In the genomic region with DNA sequence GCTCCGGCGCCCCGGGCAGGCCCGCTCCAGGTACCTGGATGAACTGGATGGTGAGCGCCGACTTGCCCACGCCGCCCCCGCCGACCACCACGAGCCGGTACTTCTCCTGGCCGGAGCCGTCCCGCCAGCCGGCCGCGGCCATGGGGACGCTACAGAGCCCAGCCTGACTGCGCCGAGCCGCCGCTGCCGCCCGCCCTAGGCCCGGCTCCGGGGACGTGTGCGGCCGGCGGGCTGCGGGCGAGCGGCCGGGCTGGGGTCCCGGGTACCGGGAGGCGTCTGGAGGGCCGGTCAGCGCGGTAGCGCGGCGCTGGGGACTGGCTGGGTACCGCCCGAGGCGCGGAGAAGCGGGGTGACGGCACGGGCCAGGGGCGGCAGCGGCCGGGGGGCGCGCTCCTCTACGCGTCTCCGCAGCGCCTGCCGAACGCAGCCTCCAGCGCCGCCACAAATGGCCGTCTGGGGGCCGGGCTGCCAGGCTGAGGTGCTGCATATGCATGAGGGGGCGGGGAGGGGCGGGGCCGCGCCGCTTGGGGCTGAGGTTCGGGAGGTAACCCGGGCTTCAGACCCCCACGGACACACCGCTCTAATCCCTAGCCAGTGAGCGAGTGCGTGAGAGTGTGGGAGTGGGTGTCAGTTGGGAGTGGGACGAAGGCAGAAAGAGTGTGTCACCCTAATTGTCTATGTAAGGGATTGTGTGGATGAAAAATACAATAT, we compare ENCODE assay signal across 8 cellular contexts. TPM values are rescaled to one million over a fixed set of nuclear protein-coding genes. Genes with fewer than 3 reads are reported as not detected.
A peak's percentile ranks its signal among the peaks of the same experiment; 100 is the strongest.
DNase-seq lines count a peak whose midpoint lies in the region; ATAC-seq, FAIRE-seq and TF ChIP-seq lines count a peak whose summit lies in the region.

Gene RRAS2, minus strand, starts transcription at position 455 of the 711 bp plus-strand sequence. Its CDS starts 313 bp downstream, at position 142.

- ATAC-seq in A549 (peak; percentile 88 to 90), GM18511 (IDR thresholded peaks at IDR 0.05; ENCODE audit: unreplicated experiment) (peak; percentile 92), HG02981 (IDR thresholded peaks at IDR 0.05; ENCODE audit: unreplicated experiment) (peak; percentile 89)
- ATAC-seq in effector memory CD8-positive, alpha-beta T cell (replicated peaks) = peak; percentile 88

- DNase-seq in A549 (ENCODE audit: low read depth in 1 of 2, low spot score in 1 of 2) (peak; percentile 70 to 78), NCI-H526 (lab: John Stamatoyannopoulos, UW) (peak; percentile 38 to 91), mesenteric fat pad (ENCODE audit: low spot score) (peak; percentile 91)
- peak; percentile 90 for DNase-seq in activated CD8-positive, alpha-beta memory T cell treated with anti-CD3 and anti-CD28 coated beads for 24 hours
- peak; percentile 67 to 72 (median 70) for DNase-seq in effector memory CD8-positive, alpha-beta T cell
- DNase-seq in stimulated activated CD8-positive, alpha-beta memory T cell treated with anti-CD3 and anti-CD28 coated beads, Interleukin-15, amount 100 ng/mL, for 24 hours (ENCODE audit: low read depth) = peak; percentile 63

- under 1% methylated on average over 12 of the region's 78 CpGs for WGBS in A549 (ENCODE audit: missing lambda C conversion rate)

- H3K4me1 ChIP-seq in A549 = peaks cover 12% of the 10 kb centered on the region; the same call in 2 of the 3 replicates

- H3K36me3 Mint-ChIP-seq in effector memory CD8-positive, alpha-beta T cell (ENCODE audit: insufficient read depth) = peaks cover 15% of the 10 kb centered on the region

- TF ChIP-seq EP300 in A549 (IDR thresholded peaks at IDR 0.05) = no peak

- peak within 1 kb of the TSS; percentile 89 for H3K4me2 ChIP-seq in A549

- no peaks in the 10 kb centered on the region for H3K9me3 ChIP-seq in A549

- peaks cover 35 to 37% of the 10 kb centered on the region in 2 donors for H3K4me1 Mint-ChIP-seq in effector memory CD8-positive, alpha-beta T cell (ENCODE audit: low read depth in 2 of 2)

- no peaks in the 10 kb centered on the region for H3K27me3 Mint-ChIP-seq in effector memory CD8-positive, alpha-beta T cell

- peak within 1 kb of the TSS; percentile 96 to 97 for H3K4me3 Mint-ChIP-seq in effector memory CD8-positive, alpha-beta T cell

- POLR2A ChIA-PET in A549 (lab: Yijun Ruan, JAX) = interaction anchor here (0.8 to 1.2 kb wide), 4 partner anchors 12 to 58 kb away, joined by 3 to 10 read pairs (median 6); no protein-coding TSS in a partner anchor

- TF ChIP-seq CTCF in A549 (IDR thresholded peaks at IDR 0.05) = no peak

- CTCF ChIA-PET in A549 (lab: Yijun Ruan, JAX) = interaction anchor here (1.0 to 3.6 kb wide), 9 partner anchors 13 to 96 kb away, joined by 3 to 19 read pairs (median 4); no protein-coding TSS in a partner anchor

- no peaks in the 10 kb centered on the region for H3K9me3 Mint-ChIP-seq in effector memory CD8-positive, alpha-beta T cell

- peak within 1 kb of the TSS; percentile 84 for H3K4me3 ChIP-seq in A549

- no peak for FAIRE-seq in A549 (lab: Jason Lieb, UNC)

- H3K27ac ChIP-seq in A549 = peak within 1 kb of the TSS; percentile 86 to 99

- H3K27ac Mint-ChIP-seq in effector memory CD8-positive, alpha-beta T cell = peak within 1 kb of the TSS; percentile 91 to 98

- TF ChIP-seq POLR2A in A549 (IDR thresholded peaks at IDR 0.05; ENCODE audit: low read length) = peak; percentile 92

- 0 out of 5 replicates have a peak, but pooled peaks of 1 of the 2 experiments have one; percentile 9 for TF ChIP-seq RAD21 in A549 (conservative IDR thresholded peaks at IDR 0.05 in 1 of 2, IDR thresholded peaks at IDR 0.05 in 1 of 2)

TF ChIP-seq in A549, 52 proteins besides CTCF, POLR2A, EP300 and RAD21 (continues in another document):
- TF ChIP-seq KDM1A (IDR thresholded peaks at IDR 0.05; ENCODE audit: low read depth) (no peak), RNF2 (IDR thresholded peaks at IDR 0.05; ENCODE audit: borderline replicate concordance, low read depth) (no peak), HOXB13 (CRISPR knock-in tag; IDR thresholded peaks at IDR 0.05; ENCODE audit: low read depth) (no peak), TP53 (CRISPR knock-in tag; IDR thresholded peaks at IDR 0.05) (peak; percentile 39; the same call in 1 of the 2 replicates), ZC3H11A (IDR thresholded peaks at IDR 0.05) (no peak), EHMT2 (IDR thresholded peaks at IDR 0.05; ENCODE audit: low read depth) (no peak), SMC3 (IDR thresholded peaks at IDR 0.05) (no peak), BHLHE40 (IDR thresholded peaks at IDR 0.05; ENCODE audit: low read depth, low read length) (no peak), CBX8 (IDR thresholded peaks at IDR 0.05) (no peak), MAZ (IDR thresholded peaks at IDR 0.05; ENCODE audit: borderline replicate concordance, low read depth, low read length) (no peak), RFX5 (IDR thresholded peaks at IDR 0.05) (no peak; the same call in 1 of the 2 replicates), ZNF302 (CRISPR knock-in tag; IDR thresholded peaks at IDR 0.05) (no peak), FOSL2 (IDR thresholded peaks at IDR 0.05) (no peak), FOSL2 (CRISPR knock-in tag; IDR thresholded peaks at IDR 0.05) (no peak), MYC (IDR thresholded peaks at IDR 0.05; ENCODE audit: borderline replicate concordance, low read length) (no peak), JUN (IDR thresholded peaks at IDR 0.05) (peak; percentile 36 to 62; a peak in 3 of 5 replicates), HOXB5 (CRISPR knock-in tag; IDR thresholded peaks at IDR 0.05) (no peak), HEYL (CRISPR knock-in tag; IDR thresholded peaks at IDR 0.05) (no peak), CBX2 (IDR thresholded peaks at IDR 0.05; ENCODE audit: borderline replicate concordance, low read depth) (no peak), ESRRA (IDR thresholded peaks at IDR 0.05; ENCODE audit: borderline replicate concordance, low read length) (no peak), NR3C1 (IDR thresholded peaks at IDR 0.05) (no peak), TFCP2L1 (CRISPR knock-in tag; IDR thresholded peaks at IDR 0.05) (no peak), FOXS1 (CRISPR knock-in tag; IDR thresholded peaks at IDR 0.05) (no peak), NFE2L2 (conservative IDR thresholded peaks at IDR 0.05; ENCODE audit: low read length) (no peak), ZFP36 (IDR thresholded peaks at IDR 0.05; ENCODE audit: borderline replicate concordance, partially characterized antibody) (no peak)
- TF ChIP-seq, protein P1, sequence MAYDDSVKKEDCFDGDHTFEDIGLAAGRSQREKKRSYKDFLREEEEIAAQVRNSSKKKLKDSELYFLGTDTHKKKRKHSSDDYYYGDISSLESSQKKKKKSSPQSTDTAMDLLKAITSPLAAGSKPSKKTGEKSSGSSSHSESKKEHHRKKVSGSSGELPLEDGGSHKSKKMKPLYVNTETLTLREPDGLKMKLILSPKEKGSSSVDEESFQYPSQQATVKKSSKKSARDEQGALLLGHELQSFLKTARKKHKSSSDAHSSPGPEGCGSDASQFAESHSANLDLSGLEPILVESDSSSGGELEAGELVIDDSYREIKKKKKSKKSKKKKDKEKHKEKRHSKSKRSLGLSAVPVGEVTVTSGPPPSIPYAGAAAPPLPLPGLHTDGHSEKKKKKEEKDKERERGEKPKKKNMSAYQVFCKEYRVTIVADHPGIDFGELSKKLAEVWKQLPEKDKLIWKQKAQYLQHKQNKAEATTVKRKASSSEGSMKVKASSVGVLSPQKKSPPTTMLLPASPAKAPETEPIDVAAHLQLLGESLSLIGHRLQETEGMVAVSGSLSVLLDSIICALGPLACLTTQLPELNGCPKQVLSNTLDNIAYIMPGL (CRISPR knock-in tag; IDR thresholded peaks at IDR 0.05; ENCODE audit: borderline replicate concordance) = no peak
- TF ChIP-seq, protein P2, sequence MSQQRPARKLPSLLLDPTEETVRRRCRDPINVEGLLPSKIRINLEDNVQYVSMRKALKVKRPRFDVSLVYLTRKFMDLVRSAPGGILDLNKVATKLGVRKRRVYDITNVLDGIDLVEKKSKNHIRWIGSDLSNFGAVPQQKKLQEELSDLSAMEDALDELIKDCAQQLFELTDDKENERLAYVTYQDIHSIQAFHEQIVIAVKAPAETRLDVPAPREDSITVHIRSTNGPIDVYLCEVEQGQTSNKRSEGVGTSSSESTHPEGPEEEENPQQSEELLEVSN (IDR thresholded peaks at IDR 0.05; ENCODE audit: borderline replicate concordance, low read depth) = no peak
- TF ChIP-seq, protein P3, sequence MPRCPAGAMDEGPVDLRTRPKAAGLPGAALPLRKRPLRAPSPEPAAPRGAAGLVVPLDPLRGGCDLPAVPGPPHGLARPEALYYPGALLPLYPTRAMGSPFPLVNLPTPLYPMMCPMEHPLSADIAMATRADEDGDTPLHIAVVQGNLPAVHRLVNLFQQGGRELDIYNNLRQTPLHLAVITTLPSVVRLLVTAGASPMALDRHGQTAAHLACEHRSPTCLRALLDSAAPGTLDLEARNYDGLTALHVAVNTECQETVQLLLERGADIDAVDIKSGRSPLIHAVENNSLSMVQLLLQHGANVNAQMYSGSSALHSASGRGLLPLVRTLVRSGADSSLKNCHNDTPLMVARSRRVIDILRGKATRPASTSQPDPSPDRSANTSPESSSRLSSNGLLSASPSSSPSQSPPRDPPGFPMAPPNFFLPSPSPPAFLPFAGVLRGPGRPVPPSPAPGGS (IDR thresholded peaks at IDR 0.05) = peak; percentile 42; the same call in 1 of the 3 replicates
- TF ChIP-seq, protein P4, sequence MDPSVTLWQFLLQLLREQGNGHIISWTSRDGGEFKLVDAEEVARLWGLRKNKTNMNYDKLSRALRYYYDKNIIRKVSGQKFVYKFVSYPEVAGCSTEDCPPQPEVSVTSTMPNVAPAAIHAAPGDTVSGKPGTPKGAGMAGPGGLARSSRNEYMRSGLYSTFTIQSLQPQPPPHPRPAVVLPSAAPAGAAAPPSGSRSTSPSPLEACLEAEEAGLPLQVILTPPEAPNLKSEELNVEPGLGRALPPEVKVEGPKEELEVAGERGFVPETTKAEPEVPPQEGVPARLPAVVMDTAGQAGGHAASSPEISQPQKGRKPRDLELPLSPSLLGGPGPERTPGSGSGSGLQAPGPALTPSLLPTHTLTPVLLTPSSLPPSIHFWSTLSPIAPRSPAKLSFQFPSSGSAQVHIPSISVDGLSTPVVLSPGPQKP (IDR thresholded peaks at IDR 0.05; ENCODE audit: low read depth, low read length) = no peak
- TF ChIP-seq, protein P5, sequence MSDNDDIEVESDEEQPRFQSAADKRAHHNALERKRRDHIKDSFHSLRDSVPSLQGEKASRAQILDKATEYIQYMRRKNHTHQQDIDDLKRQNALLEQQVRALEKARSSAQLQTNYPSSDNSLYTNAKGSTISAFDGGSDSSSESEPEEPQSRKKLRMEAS (IDR thresholded peaks at IDR 0.05) = no peak; the same call in 1 of the 2 replicates

RNA-seq across cellular contexts. Expression of gene RRAS2, which starts in this region (rescaled TPM):
- 39.7 and 48.2 TPM in 2 replicates for polyA plus RNA-seq in A549 (2011; rRNA removed)
- polyA plus RNA-seq in A549 (2012; cell fraction: cytosol; rRNA removed) = 17.1 and 21.7 TPM in 2 replicates
- 8.8 and 10.4 TPM in 2 replicates for polyA plus RNA-seq in A549 (2012; cell fraction: nucleus; rRNA removed)
- 37.9 to 44.0 TPM (median 40.2 TPM) in 3 replicates for polyA plus RNA-seq in A549 (2017; fragmentation: RNase III; extraction: RNeasy Plus Mini Kit Qiagen cat#74134 plus additional on column Dnase treatment)
- 7.8 and 9.1 TPM in 2 replicates for polyA minus RNA-seq in A549 (2011; rRNA and poly(A)+ RNA removed)
- 72.7 TPM for total RNA-seq in mesenteric fat pad

Comparison
In these comparisons a context has a peak if more than half of its experiments do, and no peak if none do; other contexts are left out.
1. Peak in every context shown above with its lines: DNase-seq, ATAC-seq, H3K4me3 ChIP-seq and H3K27ac ChIP-seq.